Comparison of ENCODE assay signal across 8 cellular contexts in genomic region chr12:57031228-57031670, GRCh38. TPM values are rescaled to one million over a fixed set of nuclear protein-coding genes. Genes with fewer than 3 reads are reported as not detected.
DNase-seq lines count a peak whose midpoint lies in the region; ATAC-seq and TF ChIP-seq lines count a peak whose summit lies in the region.

No MANE protein-coding gene starts in this region.

- intact Hi-C loops in Calu3 (cut with micrococcal nuclease; ENCODE audit: unreplicated experiment), result no loop called here

- BruUV-seq in Calu3 (replicated peaks; lab: Mats Ljungman, UMichigan), result no TSS peak

- H3K27ac Mint-ChIP-seq in naive B cell, result peak overlapping the region in 3 of 6 donors; percentile 7 to 61 (median 44)
- no peak overlapping the region for H3K27ac Mint-ChIP-seq in Calu3 (ENCODE audit: unreplicated experiment)

- H3K27ac ChIP-seq in MM.1S (ENCODE audit: low read length), result no peak overlapping the region
- no peak overlapping the region for H3K27ac ChIP-seq in right atrium auricular region

- no peaks in the 10 kb centered on the region for H3K4me1 ChIP-seq in MM.1S (ENCODE audit: low read length)
- H3K4me1 ChIP-seq in right atrium auricular region, result peaks cover 0 to 6% of the 10 kb centered on the region in 2 donors

- no peak overlapping the region for H3K9ac ChIP-seq in MM.1S (ENCODE audit: low read length)

- no peaks in the 10 kb centered on the region for H3K36me3 ChIP-seq in MM.1S (replicated peaks; ENCODE audit: insufficient read depth, low read length)
- H3K36me3 ChIP-seq in right atrium auricular region, result no peaks in the 10 kb centered on the region
- H3K36me3 ChIP-seq in MG63, result no peaks in the 10 kb centered on the region

- no peaks in the 10 kb centered on the region for H3K9me3 Mint-ChIP-seq in naive B cell
- no peaks in the 10 kb centered on the region for H3K9me3 Mint-ChIP-seq in Calu3 (ENCODE audit: low read depth, unreplicated experiment)

- peaks cover 5 to 7% (median 5%) of the 10 kb centered on the region in 3 donors for H3K27me3 Mint-ChIP-seq in naive B cell
- H3K27me3 Mint-ChIP-seq in Calu3 (ENCODE audit: unreplicated experiment), result peaks cover 59% of the 10 kb centered on the region

- no peaks in the 10 kb centered on the region for H3K79me2 ChIP-seq in MM.1S (ENCODE audit: low read length)

- peak overlapping the region; percentile 59 for H2AFZ ChIP-seq in MM.1S (ENCODE audit: low read length)

- peak; percentile 32 for TF ChIP-seq CTCF in MM.1S (IDR thresholded peaks at IDR 0.05; ENCODE audit: low read length)
- no peak for TF ChIP-seq CTCF in right atrium auricular region (IDR thresholded peaks at IDR 0.05)
- TF ChIP-seq CTCF in Calu3 (IDR thresholded peaks at IDR 0.05; ENCODE audit: unreplicated experiment), result no peak

- no peaks in the 10 kb centered on the region for H4K20me1 ChIP-seq in MM.1S (ENCODE audit: insufficient read depth, low read length)

- peak; percentile 28 to 48 for DNase-seq in NCI-H2081 (lab: John Stamatoyannopoulos, UW)
- no peak for DNase-seq in NCI-H2081 treated with DMSO at 0.1 percent for 48 hours (lab: John Stamatoyannopoulos, UW)
- peak; percentile 43 for DNase-seq in MM.1S
- peak; percentile 68 for DNase-seq in SHP77 treated with DMSO at 0.1 percent for 48 hours (lab: John Stamatoyannopoulos, UW)
- DNase-seq in naive B cell, result no peak
- DNase-seq in right atrium auricular region (ENCODE audit: low spot score), result no peak
- DNase-seq in MG63, result no peak
- no peak for DNase-seq in Calu3

- H3K4me3 ChIP-seq in MM.1S (ENCODE audit: low read length) (no peak overlapping the region), right atrium auricular region (no peak overlapping the region), MG63 (no peak overlapping the region)

- ATAC-seq in naive B cell (ENCODE audit: low read depth in 2 of 2), result peak; percentile 79 to 80

- H3K9me3 ChIP-seq in MM.1S (replicated peaks; ENCODE audit: insufficient read depth, low read length) (no peaks in the 10 kb centered on the region), right atrium auricular region (no peaks in the 10 kb centered on the region), MG63 (no peaks in the 10 kb centered on the region)

- H3K4me3 Mint-ChIP-seq in naive B cell (peak overlapping the region in 2 of 8 donors; percentile 5 to 36), Calu3 (ENCODE audit: low read depth, unreplicated experiment) (no peak overlapping the region)

- no peaks in the 10 kb centered on the region for H3F3A ChIP-seq in MM.1S (ENCODE audit: insufficient read depth, low read length)

- H3K4me1 Mint-ChIP-seq in naive B cell (peaks cover 11 to 16% (median 14%) of the 10 kb centered on the region in 3 donors), Calu3 (ENCODE audit: low read depth, unreplicated experiment) (peaks cover 7% of the 10 kb centered on the region)

- H3K4me2 ChIP-seq in MM.1S (ENCODE audit: low read depth, low read length), result peak overlapping the region; percentile 13; the same call in 1 of the 2 replicates

- CTCF ChIA-PET in Calu3 (lab: Charles Lee), result interaction anchor here (0.6 to 1.5 kb wide), 6 partner anchors 12 to 80 kb away, joined by 3 to 11 read pairs (median 4); partner anchors contain the start of gene STAT6

- H3K9me2 ChIP-seq in MM.1S (replicated peaks; ENCODE audit: insufficient read depth, low read length), result no peaks in the 10 kb centered on the region

- no peaks in the 10 kb centered on the region for H3K36me3 Mint-ChIP-seq in naive B cell
- H3K36me3 Mint-ChIP-seq in Calu3 (ENCODE audit: insufficient read depth, unreplicated experiment), result no peaks in the 10 kb centered on the region

- no peaks in the 10 kb centered on the region for H3K27me3 ChIP-seq in MM.1S (replicated peaks; ENCODE audit: insufficient read depth, low read length)
- H3K27me3 ChIP-seq in right atrium auricular region, result no peaks in the 10 kb centered on the region
- H3K27me3 ChIP-seq in MG63, result no peaks in the 10 kb centered on the region

RNA-seq across cellular contexts. Expression of gene TAC3, which starts 14.9 kb away (rescaled TPM):
- not detected for polyA plus RNA-seq in naive B cell (ENCODE audit: low read depth in 6 of 6)
- total RNA-seq in right atrium auricular region (not detected), Calu3 (2022) (not detected in 2 replicates)
- 0.36 TPM in 1 of 2 replicates, not detected in the other for total RNA-seq in MG63 (2014; rRNA removed; shearing (Covaris generic); ENCODE audit: low replicate concordance)

RNA-seq across cellular contexts. Expression of gene MYO1A, which starts 18.7 kb away (rescaled TPM):
- polyA plus RNA-seq in naive B cell (ENCODE audit: low read depth in 6 of 6), result not detected
- total RNA-seq in right atrium auricular region, result under 1 TPM in 1 of 2 donors, not detected in 1; 0.08 TPM
- not detected in 2 replicates for total RNA-seq in MG63 (2014; rRNA removed; shearing (Covaris generic); ENCODE audit: low replicate concordance)
- 0.31 and 1.5 TPM in 2 replicates for total RNA-seq in Calu3 (2022)

RNA-seq across cellular contexts. Expression of gene ZBTB39, which starts 24.9 kb away (rescaled TPM):
- 1 to 10 TPM; 2.0 to 4.8 (median 2.6) TPM for polyA plus RNA-seq in naive B cell (ENCODE audit: low read depth in 6 of 6)
- total RNA-seq in right atrium auricular region (1 to 10 TPM; 3.0 to 5.9 TPM), Calu3 (2022) (10.8 and 11.0 TPM in 2 replicates)
- 3.1 and 3.3 TPM in 2 replicates for total RNA-seq in MG63 (2014; rRNA removed; shearing (Covaris generic); ENCODE audit: low replicate concordance)

RNA-seq across cellular contexts. Expression of gene NEMP1, which starts 47.3 kb away (rescaled TPM):
- 1 to 10 TPM; 3.9 to 7.1 (median 5.9) TPM for polyA plus RNA-seq in naive B cell (ENCODE audit: low read depth in 6 of 6)
- total RNA-seq in right atrium auricular region (1 to 10 TPM; 1.9 to 2.2 TPM), Calu3 (2022) (60.4 and 63.2 TPM in 2 replicates)
- 14.6 and 14.9 TPM in 2 replicates for total RNA-seq in MG63 (2014; rRNA removed; shearing (Covaris generic); ENCODE audit: low replicate concordance)

RNA-seq across cellular contexts. Expression of gene NAB2, which starts 57.7 kb away (rescaled TPM):
- 1 to 10 TPM in 5 of 6 donors, under 1 TPM in 1; 0.54 to 2.6 (median 1.6) TPM for polyA plus RNA-seq in naive B cell (ENCODE audit: low read depth in 6 of 6)
- total RNA-seq in right atrium auricular region, result 10 to 100 TPM in 1 of 2 donors, 1 to 10 TPM in 1; 9.0 to 21.1 TPM
- total RNA-seq in MG63 (2014; rRNA removed; shearing (Covaris generic); ENCODE audit: low replicate concordance), result 28.7 and 45.1 TPM in 2 replicates
- 21.3 and 25.6 TPM in 2 replicates for total RNA-seq in Calu3 (2022)

Comparison
In these comparisons a context has a peak if more than half of its experiments do, and no peak if none do; other contexts are left out.
1. DNase-seq: peak in NCI-H2081 (2 of 2), MM.1S (single experiment) and SHP77 treated with DMSO at 0.1 percent for 48 hours (single experiment); none in NCI-H2081 treated with DMSO at 0.1 percent for 48 hours (single experiment), naive B cell (single experiment), right atrium auricular region (single experiment), MG63 (single experiment) and Calu3 (single experiment).